ENCODE assay signal across 10 cellular contexts in the genomic region with DNA sequence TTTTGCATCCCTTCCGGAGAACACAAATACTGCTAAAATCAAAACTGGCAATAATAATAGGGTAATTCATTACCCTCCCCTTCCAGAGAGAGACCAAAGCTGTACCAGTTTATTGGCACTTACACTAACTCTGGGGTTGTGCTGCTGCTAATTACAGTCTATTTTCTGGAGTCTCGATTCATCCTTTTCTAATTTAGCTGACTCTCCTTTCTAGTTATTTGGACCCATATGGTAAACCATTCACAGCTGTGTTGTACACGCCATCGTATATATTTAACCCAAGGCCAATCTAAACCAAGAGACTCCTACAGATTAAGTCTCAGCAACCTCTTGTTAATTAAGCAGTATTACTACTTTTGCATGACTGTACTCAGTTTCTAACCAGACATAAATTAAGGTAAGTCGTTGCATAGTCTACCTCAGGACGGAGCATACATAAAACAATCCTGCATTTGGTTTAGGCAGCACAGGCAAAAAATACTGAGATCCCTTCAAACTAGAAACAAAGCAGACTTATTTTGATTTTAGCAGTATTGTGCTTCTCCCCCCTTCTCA. TPM values are rescaled to one million over a fixed set of nuclear protein-coding genes. Genes with fewer than 3 reads are reported as not detected.
DNase-seq lines count a peak whose midpoint lies in the region; ATAC-seq, FAIRE-seq and TF ChIP-seq lines count a peak whose summit lies in the region.
"Had no signal": no experiment of that assay in that cellular context is flagged by ENCODE, and none has a peak within 500 bp of the region (broad histone marks: within the 10 kb centered on the region; RNA-seq: fewer than 3 reads in every experiment).

No MANE protein-coding gene starts in this region.

- no peaks in the 10 kb centered on the region for H3K27me3 Mint-ChIP-seq in chondrocyte (ENCODE audit: low read depth)
- no peaks in the 10 kb centered on the region for H3K27me3 Mint-ChIP-seq in activated T-cell treated with anti-CD3 and anti-CD28 coated beads, Interleukin-2, amount 50 U/mL, for 72 hours (ENCODE audit: low read depth)
- H3K27me3 Mint-ChIP-seq: B cell had no signal

- H3K4me3 ChIP-seq in HepG2 (replicated peaks in 1 of 3; ENCODE audit: insufficient read depth in 1 of 3, low read depth in 2 of 3, low read length in 3 of 3) (peak overlapping the region in 1 of 3 experiments; percentile 3; a peak in 1 of 6 replicates), right lobe of liver (no peak overlapping the region), neuronal stem cell (ENCODE audit: low read length in 2 of 2) (no peak overlapping the region)

- peaks cover 97% of the 10 kb centered on the region for H3K4me1 Mint-ChIP-seq in chondrocyte (ENCODE audit: low read depth)
- H3K4me1 Mint-ChIP-seq in activated T-cell treated with anti-CD3 and anti-CD28 coated beads, Interleukin-2, amount 50 U/mL, for 72 hours (ENCODE audit: low read depth): peaks cover 13% of the 10 kb centered on the region
- H3K4me1 Mint-ChIP-seq: B cell had no signal

- H3K9me3 Mint-ChIP-seq in chondrocyte (ENCODE audit: low read depth): no peaks in the 10 kb centered on the region
- H3K9me3 Mint-ChIP-seq in activated T-cell treated with anti-CD3 and anti-CD28 coated beads, Interleukin-2, amount 50 U/mL, for 72 hours: no peaks in the 10 kb centered on the region

- H3K79me1 ChIP-seq in neuronal stem cell (ENCODE audit: low read depth, low read length): no peaks in the 10 kb centered on the region

- H2BK15ac ChIP-seq in neuronal stem cell (ENCODE audit: low read length): no peak overlapping the region

- H4K8ac ChIP-seq in neuronal stem cell (ENCODE audit: low read depth, low read length): no peak overlapping the region

- no peak for FAIRE-seq in HepG2 (lab: Jason Lieb, UNC)

- H4K20me1 ChIP-seq in HepG2 (ENCODE audit: insufficient read depth, low read length): no peaks in the 10 kb centered on the region

- no peak overlapping the region for H3K18ac ChIP-seq in neuronal stem cell (ENCODE audit: low read length)

- H3K79me2 ChIP-seq in HepG2 (ENCODE audit: insufficient read depth, low read length): peaks cover 37% of the 10 kb centered on the region

- H3K4ac ChIP-seq in neuronal stem cell (ENCODE audit: low read length): no peak overlapping the region

- H3K9me3 ChIP-seq in HepG2 (ENCODE audit: low read length): no peaks in the 10 kb centered on the region
- H3K9me3 ChIP-seq in right lobe of liver: no peaks in the 10 kb centered on the region
- H3K9me3 ChIP-seq in neuronal stem cell (replicated peaks in 1 of 2; ENCODE audit: control insufficient read depth in 2 of 2, insufficient read depth in 1 of 2, low read depth in 1 of 2, low read length in 2 of 2): no peaks in the 10 kb centered on the region

- TF ChIP-seq EP300 in HepG2 (IDR thresholded peaks at IDR 0.05; ENCODE audit: low read depth in 2 of 2, low read length in 2 of 2) (no peak), HepG2 (CRISPR knock-in tag; IDR thresholded peaks at IDR 0.05; ENCODE audit: borderline replicate concordance) (no peak)

- no peak for TF ChIP-seq RAD21 in HepG2 (CRISPR knock-in tag; IDR thresholded peaks at IDR 0.05)

- BruUV-seq in HepG2 (replicated peaks; lab: Mats Ljungman, UMichigan): TSS peak; percentile 96

- peak overlapping the region; percentile 99 for H3K27ac Mint-ChIP-seq in chondrocyte (ENCODE audit: unreplicated experiment)
- H3K27ac Mint-ChIP-seq in activated T-cell treated with anti-CD3 and anti-CD28 coated beads, Interleukin-2, amount 50 U/mL, for 72 hours: no peak overlapping the region
- H3K27ac Mint-ChIP-seq: B cell had no signal

- H3K27ac ChIP-seq in HepG2 (ENCODE audit: extremely low read length, insufficient read depth, low read length): peak overlapping the region; percentile 93
- H3K27ac ChIP-seq in right lobe of liver: peak overlapping the region in 1 of 3 donors; percentile 33
- no peak overlapping the region for H3K27ac ChIP-seq in neuronal stem cell (replicated peaks; ENCODE audit: low read length)

- H3K9ac ChIP-seq in HepG2 (ENCODE audit: insufficient read depth, low read depth, low read length) (peak overlapping the region; percentile 66), neuronal stem cell (ENCODE audit: low read depth, low read length, poor library complexity) (no peak overlapping the region)

- no peak overlapping the region for H3K23ac ChIP-seq in neuronal stem cell (ENCODE audit: low read depth, low read length, poor library complexity)

- intact Hi-C loops in HepG2 (cut with micrococcal nuclease; ENCODE audit: unreplicated experiment) (no loop called here), right lobe of liver (cut with DNase I) (no loop called here)

- ATAC-seq in HepG2 (no peak), right lobe of liver (no peak), HG02798 (IDR thresholded peaks at IDR 0.05; ENCODE audit: poor library complexity, unreplicated experiment) (no peak), HG02840 (IDR thresholded peaks at IDR 0.05; ENCODE audit: low FRiP score, unreplicated experiment) (no peak)
- ATAC-seq in activated T-cell treated with anti-CD3 and anti-CD28 coated beads, Interleukin-2, amount 50 U/mL, for 72 hours (replicated peaks in 1 of 2): no peak

- H3K27me3 ChIP-seq in HepG2 (ENCODE audit: control insufficient read depth in 1 of 2, insufficient read depth in 2 of 2, low read length in 2 of 2) (no peaks in the 10 kb centered on the region), right lobe of liver (no peaks in the 10 kb centered on the region), neuronal stem cell (ENCODE audit: control insufficient read depth in 3 of 3, insufficient read depth in 3 of 3, low read depth in 1 of 3, low read length in 3 of 3) (no peaks in the 10 kb centered on the region)

- TF ChIP-seq CTCF in HepG2 (CRISPR knock-in tag; IDR thresholded peaks at IDR 0.05): no peak
- no peak for TF ChIP-seq CTCF in right lobe of liver (IDR thresholded peaks at IDR 0.05)
- TF ChIP-seq CTCF in chondrocyte (IDR thresholded peaks at IDR 0.05): no peak

- 90% methylated on average over 6 of the region's 6 CpGs for WGBS in HepG2 (ENCODE audit: low lambda C conversion rate)
- 95% methylated on average over 6 of the region's 6 CpGs for WGBS in right lobe of liver (ENCODE audit: insufficient coverage, low coverage, low lambda C conversion rate, missing lambda C conversion rate)
- WGBS in neuronal stem cell (ENCODE audit: extremely low coverage in 2 of 2, insufficient read length in 2 of 2, insufficient replicate concordance in 1 of 2), 2 donors: no CpG with 5 or more reads among the region's 6 CpGs

- H3K4me1 ChIP-seq in HepG2 (ENCODE audit: insufficient read depth, low read length) (peaks cover 95% of the 10 kb centered on the region), right lobe of liver (peaks cover 0 to 15% (median 0%) of the 10 kb centered on the region in 4 donors), neuronal stem cell (ENCODE audit: control insufficient read depth in 2 of 2, insufficient read depth in 1 of 2, low read depth in 1 of 2, low read length in 2 of 2) (peaks cover 33 to 39% of the 10 kb centered on the region in 2 donors)

- H4K91ac ChIP-seq in neuronal stem cell (ENCODE audit: low read depth, low read length, poor library complexity): no peak overlapping the region

- no peak overlapping the region for H2BK5ac ChIP-seq in neuronal stem cell (ENCODE audit: low read length)

- H3K4me3 Mint-ChIP-seq in chondrocyte (ENCODE audit: unreplicated experiment): peak overlapping the region; percentile 48
- H3K4me3 Mint-ChIP-seq in activated T-cell treated with anti-CD3 and anti-CD28 coated beads, Interleukin-2, amount 50 U/mL, for 72 hours: no peak overlapping the region
- H3K4me3 Mint-ChIP-seq: B cell had no signal

- in situ Hi-C loops in HepG2 (cut with HindIII; ENCODE audit: extremely low pct_ligation_motif_present, low pct_unique_long_range_greater_than_20kb): no loop called here

- no peak overlapping the region for H3K14ac ChIP-seq in neuronal stem cell (ENCODE audit: low read length)

- CTCF ChIA-PET in HepG2 (lab: Yijun Ruan, JAX; ENCODE audit: low intra/inter-chr PET ratio, low total read pairs): no interaction called here

- TF ChIP-seq POLR2A in HepG2 (IDR thresholded peaks at IDR 0.05; ENCODE audit: insufficient read depth in 1 of 2, low read depth in 2 of 2, low read length in 2 of 2): no peak
- TF ChIP-seq POLR2A in right lobe of liver (IDR thresholded peaks at IDR 0.05): no peak

- H2BK12ac ChIP-seq in neuronal stem cell (ENCODE audit: low read length): no peak overlapping the region

- H3K36me3 Mint-ChIP-seq in chondrocyte (ENCODE audit: low read depth): peaks cover 52% of the 10 kb centered on the region
- H3K36me3 Mint-ChIP-seq in activated T-cell treated with anti-CD3 and anti-CD28 coated beads, Interleukin-2, amount 50 U/mL, for 72 hours (ENCODE audit: insufficient read depth in 2 of 2): peaks cover 0 to 9% of the 10 kb centered on the region in 2 donors

- H3K4me2 ChIP-seq in HepG2 (ENCODE audit: low read depth, low read length) (peak overlapping the region; percentile 44; the same call in 1 of the 2 replicates), neuronal stem cell (ENCODE audit: insufficient read depth, low read length, poor library complexity, severe bottlenecking) (no peak overlapping the region)

- POLR2A ChIA-PET in HepG2 (lab: Yijun Ruan, JAX): interaction anchor here (1.3 to 5.2 kb wide), 9 partner anchors 10 to 104 kb away, joined by 4 to 117 read pairs (median 10); a partner anchor contains a TSS

- no peak overlapping the region for H2AFZ ChIP-seq in HepG2 (ENCODE audit: low read length)
- H2AFZ ChIP-seq in neuronal stem cell (ENCODE audit: low read length): peak overlapping the region; percentile 73

- peaks cover 3 to 41% of the 10 kb centered on the region in 2 experiments; a peak in 4 of 5 replicates for H3K36me3 ChIP-seq in HepG2 (replicated peaks in 1 of 2; ENCODE audit: control insufficient read depth in 1 of 2, insufficient read depth in 2 of 2, low read length in 2 of 2)
- peaks cover 0 to 13% (median 6%) of the 10 kb centered on the region in 4 donors for H3K36me3 ChIP-seq in right lobe of liver
- H3K36me3 ChIP-seq in neuronal stem cell (replicated peaks in 1 of 2; ENCODE audit: control insufficient read depth in 2 of 2, insufficient read depth in 2 of 2, low read length in 2 of 2): no peaks in the 10 kb centered on the region

- DNase-seq in HepG2 (ENCODE audit: low spot score) (no peak), right lobe of liver (no peak), chondrocyte (ENCODE audit: low spot score) (no peak), neuronal stem cell (ENCODE audit: low spot score) (no peak), COLO668 (lab: John Stamatoyannopoulos, UW; ENCODE audit: unreplicated experiment) (no peak)
- no peak for DNase-seq in activated T-cell treated with anti-CD3 and anti-CD28 coated beads, Interleukin-2, amount 50 U/mL, for 72 hours
- DNase-seq: stimulated activated CD4-positive, alpha-beta T cell treated with anti-CD3 and anti-CD28 coated beads, Interleukin-4, amount 100 ng/mL, for 1 hour had no signal

- H2AK5ac ChIP-seq in neuronal stem cell (ENCODE audit: low read depth, low read length): no peak overlapping the region

- no peak overlapping the region for H2BK120ac ChIP-seq in neuronal stem cell (ENCODE audit: low read depth, low read length)

RNA-seq across cellular contexts. Expression of a gene that starts 22.5 kb away (rescaled TPM):
- total RNA-seq in HepG2 (2016; rRNA removed; fragmentation: Illumina TruSeq; extraction: Trizol) (196 and 233 TPM in 2 replicates), right lobe of liver (100 to 1,000 TPM in 3 of 6 experiments, 10 to 100 TPM in 3; 62.2 to 419 (median 178) TPM), chondrocyte (2,649 to 2,819 TPM (median 2,779 TPM) in 3 replicates)
- 267 and 332 TPM in 2 replicates for total RNA-seq in HepG2 (2016; cell fraction: cytosol; rRNA removed; fragmentation: Illumina TruSeq; extraction: Trizol; ENCODE audit: low read depth)
- total RNA-seq in HepG2 (2016; cell fraction: insoluble cytoplasmic fraction; rRNA removed; fragmentation: Illumina TruSeq; extraction: Trizol): 199 and 222 TPM in 2 replicates
- 458 TPM in 2 replicates for total RNA-seq in HepG2 (2016; cell fraction: membrane; rRNA removed; fragmentation: Illumina TruSeq; extraction: Trizol)
- total RNA-seq in HepG2 (2016; cell fraction: nucleus; rRNA removed; fragmentation: Illumina TruSeq; extraction: Trizol): 71.2 and 77.0 TPM in 2 replicates
- polyA plus RNA-seq in HepG2 (2011; rRNA removed): 530 and 613 TPM in 2 replicates
- polyA plus RNA-seq in HepG2 (2011; cell fraction: cytosol; rRNA removed): 1,111 and 1,129 TPM in 2 replicates
- polyA plus RNA-seq in HepG2 (2011; cell fraction: nucleus; rRNA removed): 334 and 382 TPM in 2 replicates
- 408 and 609 TPM in 2 replicates for polyA plus RNA-seq in HepG2 (2012)
- 359 and 376 TPM in 2 replicates for polyA plus RNA-seq in HepG2 (2016; cell fraction: cytosol; fragmentation: Illumina TruSeq; extraction: Trizol; ENCODE audit: low read depth)
- polyA plus RNA-seq in HepG2 (2016; cell fraction: insoluble cytoplasmic fraction; fragmentation: Illumina TruSeq; extraction: Trizol; ENCODE audit: low read depth): 206 and 224 TPM in 2 replicates
- polyA plus RNA-seq in HepG2 (2016; cell fraction: membrane; fragmentation: Illumina TruSeq; extraction: Trizol; ENCODE audit: low read depth): 410 and 414 TPM in 2 replicates
- 104 and 114 TPM in 2 replicates for polyA plus RNA-seq in HepG2 (2016; cell fraction: nucleus; fragmentation: Illumina TruSeq; extraction: Trizol; ENCODE audit: insufficient read depth, low read depth)
- polyA minus RNA-seq in HepG2 (2011; rRNA and poly(A)+ RNA removed; ENCODE audit: low replicate concordance): 575 and 2,115 TPM in 2 replicates
- polyA minus RNA-seq in HepG2 (2011; cell fraction: cytosol; rRNA and poly(A)+ RNA removed): 200 and 206 TPM in 2 replicates
- 181 and 211 TPM in 2 replicates for polyA minus RNA-seq in HepG2 (2011; cell fraction: nucleus; rRNA and poly(A)+ RNA removed)
- polyA plus RNA-seq in neuronal stem cell (2013, experiment 1 of 2): 93.2 TPM
- polyA plus RNA-seq in neuronal stem cell (2013, experiment 2 of 2): 92.4 TPM
- 10 to 100 TPM; 58.2 to 89.3 TPM for total RNA-seq in activated T-cell treated with anti-CD3 and anti-CD28 coated beads, Interleukin-2, amount 50 U/mL, for 72 hours
